21 cellular contexts compared by ENCODE assay signal in genomic region chr6:33173228-33174180, GRCh38.
"Had no signal": no experiment of that assay in that cellular context is flagged by ENCODE, and none has a peak within 500 bp of the region (broad histone marks: within the 10 kb centered on the region; RNA-seq: fewer than 3 reads in every experiment).

No MANE protein-coding gene starts in this region.

- H3K9me3 Mint-ChIP-seq: dendritic cell treated with granulocyte-macrophage colony-stimulating factor and Interleukin-4, amounts not matched to agents 40 ng/mL and 50 ng/mL, for 4 days; effector memory CD8-positive, alpha-beta T cell had no signal

- H3K4me3 ChIP-seq: esophagus squamous epithelium, gastroesophageal sphincter, lung, pancreas, prostate gland, sigmoid colon, skin epidermis, stomach, thoracic aorta, transverse colon had no signal

- ATAC-seq: effector memory CD8-positive, alpha-beta T cell; gastroesophageal sphincter had no signal

- H3K27ac Mint-ChIP-seq: effector memory CD8-positive, alpha-beta T cell had no signal

- H3K4me3 Mint-ChIP-seq: dendritic cell treated with granulocyte-macrophage colony-stimulating factor and Interleukin-4, amounts not matched to agents 40 ng/mL and 50 ng/mL, for 4 days; effector memory CD8-positive, alpha-beta T cell had no signal

- DNase-seq: effector memory CD8-positive, alpha-beta T cell; esophagus squamous epithelium; glutamatergic neuron; kidney; left colon; left ventricle myocardium superior; midbrain; pancreas; retina; sigmoid colon; stimulated activated CD4-positive, alpha-beta T cell treated with anti-CD3 and anti-CD28 coated beads, Interleukin-12 subunit alpha, Interleukin-12 subunit beta, amount 100 ng/mL, for 4 hours; stimulated activated naive CD4-positive, alpha-beta T cell; stomach; substantia nigra; transverse colon had no signal

- H3K27me3 ChIP-seq: gastroesophageal sphincter, pancreas, sigmoid colon had no signal

- H3K4me1 ChIP-seq: esophagus squamous epithelium, gastroesophageal sphincter, pancreas, prostate gland, sigmoid colon, stomach, transverse colon had no signal

- H3K27ac ChIP-seq: esophagus squamous epithelium, gastroesophageal sphincter, pancreas, prostate gland, sigmoid colon, skin epidermis, stomach, thoracic aorta, transverse colon had no signal

- H3K36me3 ChIP-seq: esophagus squamous epithelium, gastroesophageal sphincter, pancreas, prostate gland, sigmoid colon, stomach, thoracic aorta, transverse colon had no signal

- H3K9me3 ChIP-seq: esophagus squamous epithelium, gastroesophageal sphincter, pancreas, prostate gland, sigmoid colon, stomach, thoracic aorta, transverse colon had no signal
